12 cellular contexts compared by ENCODE assay signal in the genomic region with DNA sequence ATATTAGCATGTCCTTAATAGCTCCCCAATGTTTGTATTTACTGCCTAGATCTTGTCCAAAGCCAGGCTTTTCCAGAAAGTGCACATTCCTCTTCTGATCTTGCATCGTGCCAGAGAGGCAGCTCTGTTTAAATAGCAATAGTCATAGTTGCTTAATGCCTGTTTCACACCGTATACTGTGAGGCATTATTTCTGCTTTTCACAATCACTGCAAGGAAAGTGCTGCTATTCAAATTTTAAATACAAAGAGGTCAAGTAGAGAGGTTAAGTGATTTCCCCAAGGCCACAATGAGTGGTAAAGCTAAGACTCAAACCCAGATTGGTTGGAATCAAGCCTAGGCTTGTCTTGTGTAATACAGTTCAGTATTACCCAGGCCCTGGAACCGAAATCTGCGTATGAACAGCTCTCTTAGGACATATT.
A peak's percentile ranks its signal among the peaks of the same experiment; 100 is the strongest.
DNase-seq lines count a peak whose midpoint lies in the region; ATAC-seq and TF ChIP-seq lines count a peak whose summit lies in the region.
"Had no signal": no experiment of that assay in that cellular context is flagged by ENCODE, and none has a peak within 500 bp of the region (broad histone marks: within the 10 kb centered on the region; RNA-seq: fewer than 3 reads in every experiment).

No MANE protein-coding gene starts in this region.

- POLR2A ChIA-PET in RWPE1 (lab: Yijun Ruan, JAX; ENCODE audit: low non-redundant PET), result no interaction called here
- POLR2A ChIA-PET in SK-N-SH (lab: Yijun Ruan, JAX), result interaction anchor here (0.6 kb wide), 1 partner anchor 209 kb away, joined by 3 read pairs; no protein-coding TSS in a partner anchor
- POLR2A ChIA-PET in activated CD4-positive, alpha-beta T cell treated with anti-CD3 and anti-CD28 coated beads, Interleukin-2, amount 10 ng/mL, durations not matched to agents 7 days and 5 days (lab: Charles Lee), result no interaction called here

- 41% methylated on average over 4 of the region's 4 CpGs for WGBS in SK-N-SH (ENCODE audit: low lambda C conversion rate)

- no peak overlapping the region for H3K4me3 ChIP-seq in skeletal muscle tissue (ENCODE audit: low read length in 3 of 3)
- no peak overlapping the region for H3K4me3 ChIP-seq in SK-N-SH (ENCODE audit: low read depth in 2 of 2, low read length in 1 of 2)

- peaks cover 0 to 3% (median 2%) of the 10 kb centered on the region in 3 donors for H3K9me3 ChIP-seq in skeletal muscle tissue (ENCODE audit: control insufficient read depth in 3 of 3, low read length in 3 of 3)
- H3K9me3 ChIP-seq in SK-N-SH, result no peaks in the 10 kb centered on the region

- no peak overlapping the region for H3K27ac ChIP-seq in RWPE1
- H3K27ac ChIP-seq in foreskin keratinocyte, result no peak overlapping the region
- peak overlapping the region; percentile 11 for H3K27ac ChIP-seq in skeletal muscle tissue (ENCODE audit: low read depth, low read length)
- H3K27ac ChIP-seq in SK-N-SH (ENCODE audit: low read depth in 2 of 2, low read length in 1 of 2), result no peak overlapping the region

- H3K9ac ChIP-seq in skeletal muscle tissue (ENCODE audit: low read depth in 1 of 3, low read length in 3 of 3), result no peak overlapping the region
- no peak overlapping the region for H3K9ac ChIP-seq in SK-N-SH

- no peaks in the 10 kb centered on the region for H4K20me1 ChIP-seq in SK-N-SH (ENCODE audit: insufficient read depth)

- H3K36me3 ChIP-seq in skeletal muscle tissue (ENCODE audit: control insufficient read depth in 3 of 3, insufficient read depth in 3 of 3, low read length in 3 of 3) (no peaks in the 10 kb centered on the region), SK-N-SH (replicated peaks in 1 of 2; ENCODE audit: control insufficient read depth in 1 of 2, insufficient read depth in 2 of 2, low read length in 1 of 2) (no peaks in the 10 kb centered on the region)

- H2AFZ ChIP-seq in SK-N-SH (ENCODE audit: low read depth), result no peak overlapping the region

- CTCF ChIA-PET in RWPE1 (lab: Yijun Ruan, JAX), result interaction anchor here (0.6 to 1.0 kb wide), 4 partner anchors 13 to 174 kb away, joined by 3 read pairs; no protein-coding TSS in a partner anchor
- CTCF ChIA-PET in SK-N-SH (lab: Yijun Ruan, JAX), result interaction anchor here (1.2 kb wide), 1 partner anchor 12 kb away, joined by 3 read pairs; no protein-coding TSS in a partner anchor
- CTCF ChIA-PET in activated CD4-positive, alpha-beta T cell treated with anti-CD3 and anti-CD28 coated beads, Interleukin-2, amount 10 ng/mL, durations not matched to agents 7 days and 5 days (lab: Charles Lee), result interaction anchor here (0.6 to 1.2 kb wide), 3 partner anchors 10 to 15 kb away, joined by 3 to 4 read pairs (median 3); no protein-coding TSS in a partner anchor

- peaks cover 49% of the 10 kb centered on the region for H3K36me3 Mint-ChIP-seq in activated CD4-positive, alpha-beta T cell treated with anti-CD3 and anti-CD28 coated beads, Interleukin-2, amount 10 ng/mL, durations not matched to agents 7 days and 5 days (ENCODE audit: low read depth)
- H3K36me3 Mint-ChIP-seq in nephron progenitor cell (ENCODE audit: low read depth), result peaks cover 12% of the 10 kb centered on the region

- ATAC-seq in HG02588 (IDR thresholded peaks at IDR 0.05; ENCODE audit: unreplicated experiment), result peak; percentile 53
- no peak for ATAC-seq in foreskin keratinocyte

- no peaks in the 10 kb centered on the region for H3F3A ChIP-seq in SK-N-SH (replicated peaks; ENCODE audit: insufficient read depth)

- H3K4me1 Mint-ChIP-seq in activated CD4-positive, alpha-beta T cell treated with anti-CD3 and anti-CD28 coated beads, Interleukin-2, amount 10 ng/mL, durations not matched to agents 7 days and 5 days, result peaks cover 66% of the 10 kb centered on the region
- peaks cover 30% of the 10 kb centered on the region for H3K4me1 Mint-ChIP-seq in nephron progenitor cell

- no peak overlapping the region for H3K4me2 ChIP-seq in SK-N-SH

- DNase-seq in RWPE1 (ENCODE audit: low spot score), result peak; percentile 73
- peak; percentile 66 to 69 for DNase-seq in foreskin keratinocyte
- no peak for DNase-seq in NCI-H1694 (lab: John Stamatoyannopoulos, UW)
- no peak for DNase-seq in SK-N-SH
- no peak for DNase-seq in activated CD4-positive, alpha-beta T cell treated with anti-CD3 and anti-CD28 coated beads, Interleukin-2, amount 10 ng/mL, durations not matched to agents 7 days and 5 days
- DNase-seq in nephron progenitor cell, result no peak
- DNase-seq: activated CD4-positive, CD25-positive, alpha-beta regulatory T cell treated with anti-CD3 and anti-CD28 coated beads, Interleukin-2, amount 50 U/mL, for 72 hours; activated naive CD4-positive, alpha-beta T cell treated with anti-CD3 and anti-CD28 coated beads for 36 hours; dermis blood vessel endothelial cell; substantia nigra had no signal

- TF ChIP-seq CTCF in RWPE1 (conservative IDR thresholded peaks at IDR 0.05; ENCODE audit: low read depth), result no peak
- TF ChIP-seq CTCF in foreskin keratinocyte (conservative IDR thresholded peaks at IDR 0.05), result no peak
- TF ChIP-seq CTCF in SK-N-SH (IDR thresholded peaks at IDR 0.05), result no peak
- no peak for TF ChIP-seq CTCF in nephron progenitor cell (IDR thresholded peaks at IDR 0.05)

- no peaks in the 10 kb centered on the region for H3K9me2 ChIP-seq in SK-N-SH

- H3K27me3 ChIP-seq in foreskin keratinocyte (no peaks in the 10 kb centered on the region), skeletal muscle tissue (ENCODE audit: control insufficient read depth in 3 of 3, insufficient read depth in 3 of 3, low read length in 3 of 3) (no peaks in the 10 kb centered on the region), SK-N-SH (ENCODE audit: insufficient read depth) (no peaks in the 10 kb centered on the region)

- peaks cover 2% of the 10 kb centered on the region for H3K27me3 Mint-ChIP-seq in activated CD4-positive, alpha-beta T cell treated with anti-CD3 and anti-CD28 coated beads, Interleukin-2, amount 10 ng/mL, durations not matched to agents 7 days and 5 days
- peaks cover 3% of the 10 kb centered on the region for H3K27me3 Mint-ChIP-seq in nephron progenitor cell (ENCODE audit: low read depth, poor library complexity)

- peaks cover 45% of the 10 kb centered on the region for H3K9me3 Mint-ChIP-seq in activated CD4-positive, alpha-beta T cell treated with anti-CD3 and anti-CD28 coated beads, Interleukin-2, amount 10 ng/mL, durations not matched to agents 7 days and 5 days
- peaks cover 39% of the 10 kb centered on the region for H3K9me3 Mint-ChIP-seq in nephron progenitor cell

- no peak overlapping the region for H3K4me3 Mint-ChIP-seq in activated CD4-positive, alpha-beta T cell treated with anti-CD3 and anti-CD28 coated beads, Interleukin-2, amount 10 ng/mL, durations not matched to agents 7 days and 5 days
- no peak overlapping the region for H3K4me3 Mint-ChIP-seq in nephron progenitor cell
- H3K4me3 Mint-ChIP-seq: activated naive CD4-positive, alpha-beta T cell treated with anti-CD3 and anti-CD28 coated beads for 36 hours had no signal

- H3K4me1 ChIP-seq in foreskin keratinocyte (peaks cover 6% of the 10 kb centered on the region), skeletal muscle tissue (ENCODE audit: control insufficient read depth in 3 of 3, insufficient read depth in 3 of 3, low read length in 3 of 3) (peaks cover 5 to 12% (median 6%) of the 10 kb centered on the region in 3 donors), SK-N-SH (ENCODE audit: control insufficient read depth in 1 of 2, insufficient read depth in 2 of 2, low read depth in 1 of 2, low read length in 1 of 2) (peaks cover 0 to 4% of the 10 kb centered on the region in 2 experiments; a peak in 1 of 4 replicates)

- TF ChIP-seq RAD21 in SK-N-SH (IDR thresholded peaks at IDR 0.05; ENCODE audit: low read length), result no peak

- H3K27ac Mint-ChIP-seq in activated CD4-positive, alpha-beta T cell treated with anti-CD3 and anti-CD28 coated beads, Interleukin-2, amount 10 ng/mL, durations not matched to agents 7 days and 5 days, result no peak overlapping the region
- H3K27ac Mint-ChIP-seq in nephron progenitor cell, result no peak overlapping the region
- H3K27ac Mint-ChIP-seq: activated naive CD4-positive, alpha-beta T cell treated with anti-CD3 and anti-CD28 coated beads for 36 hours had no signal

- H3K79me2 ChIP-seq in SK-N-SH (ENCODE audit: insufficient read depth), result no peaks in the 10 kb centered on the region

- TF ChIP-seq EP300 in SK-N-SH (IDR thresholded peaks at IDR 0.05; ENCODE audit: borderline replicate concordance in 1 of 2, low read depth in 1 of 2, low read length in 1 of 2), result no peak

TF ChIP-seq in SK-N-SH, 30 proteins besides CTCF, POLR2A, EP300 and RAD21:
- no peak for TF ChIP-seq TCF12 (IDR thresholded peaks at IDR 0.05)
- TF ChIP-seq GABPA (IDR thresholded peaks at IDR 0.05; ENCODE audit: low read depth), result no peak
- no peak for TF ChIP-seq FOXJ3 (CRISPR knock-in tag; IDR thresholded peaks at IDR 0.05)
- TF ChIP-seq FOSL2 (IDR thresholded peaks at IDR 0.05; ENCODE audit: borderline replicate concordance, low read depth), result no peak
- no peak for TF ChIP-seq EZH2phosphoT487 (IDR thresholded peaks at IDR 0.05; ENCODE audit: borderline replicate concordance, low read depth)

Comparison
In these comparisons a context has a peak if more than half of its experiments do, and no peak if none do; other contexts are left out.
1. DNase-seq: peak in RWPE1 (single experiment) and foreskin keratinocyte (2 of 2); none in NCI-H1694 (single experiment), SK-N-SH (single experiment), activated CD4-positive, alpha-beta T cell treated with anti-CD3 and anti-CD28 coated beads, Interleukin-2, amount 10 ng/mL, durations not matched to agents 7 days and 5 days (single experiment) and nephron progenitor cell (single experiment).